ENCODE assay signal across 8 cellular contexts in the genomic region with DNA sequence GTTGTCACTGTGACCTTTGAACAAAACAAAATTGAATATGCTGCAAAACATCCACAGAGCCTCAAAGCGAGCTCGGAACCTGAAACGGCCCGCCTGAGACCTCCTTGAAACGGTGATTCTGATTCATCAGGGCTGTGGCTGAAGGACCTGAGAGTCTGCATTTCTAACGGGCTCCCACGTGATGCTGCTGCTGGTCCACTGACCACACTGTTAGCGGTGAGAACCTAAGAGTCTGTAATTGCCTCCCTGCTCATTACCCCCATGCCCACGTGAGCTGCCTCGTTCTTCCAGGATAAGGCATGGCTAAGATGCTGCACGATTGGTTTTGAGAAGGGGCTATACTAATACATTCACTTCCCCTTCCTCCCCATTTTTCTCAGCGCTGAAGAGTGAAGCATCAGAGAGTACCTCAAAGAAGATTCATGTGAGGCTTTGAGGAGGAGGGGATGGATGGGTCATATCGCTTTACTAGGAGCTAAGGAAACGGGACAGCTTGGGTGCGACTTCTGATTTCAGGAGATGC. TPM values are rescaled to one million over a fixed set of nuclear protein-coding genes. Genes with fewer than 3 reads are reported as not detected.
DNase-seq lines count a peak whose midpoint lies in the region; ATAC-seq lines count a peak whose summit lies in the region.

No MANE protein-coding gene starts in this region.

- peaks cover 19% of the 10 kb centered on the region for H3K27me3 ChIP-seq in ACC112 (ENCODE audit: insufficient read depth, low read length)
- H3K27me3 ChIP-seq in mucosa of rectum (ENCODE audit: control insufficient read depth in 2 of 2, insufficient read depth in 2 of 2, low read length in 2 of 2): no peaks in the 10 kb centered on the region

- H3K9me3 Mint-ChIP-seq in activated T-helper 2 cell treated with anti-CD3 and anti-CD28 coated beads, Interferon-gamma antibody, Interleukin-2, Interleukin-4, amounts not matched to agents 10 μg/mL and 5 μg/mL and 100 μg/mL, durations not matched to agents 14 hours and 24 hours and 36 hours: no peaks in the 10 kb centered on the region

- DNase-seq in activated T-helper 2 cell treated with anti-CD3 and anti-CD28 coated beads, Interferon-gamma antibody, Interleukin-2, Interleukin-4, amounts not matched to agents 10 μg/mL and 5 μg/mL and 100 μg/mL, durations not matched to agents 14 hours and 24 hours and 36 hours (ENCODE audit: low spot score): no peak
- DNase-seq in left lobe of liver (ENCODE audit: low spot score) (no peak), NCI-H146 (lab: John Stamatoyannopoulos, UW) (no peak)

- peak overlapping the region in 1 of 2 donors; percentile 34 for H3K9ac ChIP-seq in mucosa of rectum (ENCODE audit: low read depth in 1 of 2, low read length in 2 of 2)

- H3K4me3 Mint-ChIP-seq in activated T-helper 2 cell treated with anti-CD3 and anti-CD28 coated beads, Interferon-gamma antibody, Interleukin-2, Interleukin-4, amounts not matched to agents 10 μg/mL and 5 μg/mL and 100 μg/mL, durations not matched to agents 14 hours and 24 hours and 36 hours (ENCODE audit: low read depth): peak overlapping the region; percentile 11

- peak overlapping the region; percentile 58 for H3K4me3 ChIP-seq in ACC112 (ENCODE audit: low read depth, low read length)
- peak overlapping the region; percentile 22 to 70 for H3K4me3 ChIP-seq in mucosa of rectum (ENCODE audit: low read length in 2 of 2)

- no peak overlapping the region for H3K27ac ChIP-seq in ACC112 (ENCODE audit: low read depth, low read length)
- peak overlapping the region in 1 of 2 donors; percentile 69 for H3K27ac ChIP-seq in mucosa of rectum (ENCODE audit: low read depth in 2 of 2, low read length in 2 of 2)

- no peaks in the 10 kb centered on the region for H3K36me3 Mint-ChIP-seq in activated T-helper 2 cell treated with anti-CD3 and anti-CD28 coated beads, Interferon-gamma antibody, Interleukin-2, Interleukin-4, amounts not matched to agents 10 μg/mL and 5 μg/mL and 100 μg/mL, durations not matched to agents 14 hours and 24 hours and 36 hours (ENCODE audit: low read depth)

- H3K27ac Mint-ChIP-seq in activated T-helper 2 cell treated with anti-CD3 and anti-CD28 coated beads, Interferon-gamma antibody, Interleukin-2, Interleukin-4, amounts not matched to agents 10 μg/mL and 5 μg/mL and 100 μg/mL, durations not matched to agents 14 hours and 24 hours and 36 hours: no peak overlapping the region

- no peak overlapping the region for H2AFZ ChIP-seq in ACC112 (ENCODE audit: low read length, unreplicated experiment)

- H3K4me1 Mint-ChIP-seq in activated T-helper 2 cell treated with anti-CD3 and anti-CD28 coated beads, Interferon-gamma antibody, Interleukin-2, Interleukin-4, amounts not matched to agents 10 μg/mL and 5 μg/mL and 100 μg/mL, durations not matched to agents 14 hours and 24 hours and 36 hours (ENCODE audit: low read depth): peaks cover 13% of the 10 kb centered on the region

- ATAC-seq in GM21515 (IDR thresholded peaks at IDR 0.05; ENCODE audit: unreplicated experiment) (peak; percentile 6), HG02938 (IDR thresholded peaks at IDR 0.05; ENCODE audit: unreplicated experiment) (no peak), left lobe of liver (no peak), GM18520 (IDR thresholded peaks at IDR 0.05; ENCODE audit: unreplicated experiment) (no peak)

- peaks cover 45% of the 10 kb centered on the region for H3K27me3 Mint-ChIP-seq in activated T-helper 2 cell treated with anti-CD3 and anti-CD28 coated beads, Interferon-gamma antibody, Interleukin-2, Interleukin-4, amounts not matched to agents 10 μg/mL and 5 μg/mL and 100 μg/mL, durations not matched to agents 14 hours and 24 hours and 36 hours (ENCODE audit: low read depth)

- intact Hi-C loops in activated T-helper 2 cell treated with anti-CD3 and anti-CD28 coated beads, Interferon-gamma antibody, Interleukin-2, Interleukin-4, amounts not matched to agents 10 μg/mL and 5 μg/mL and 100 μg/mL, durations not matched to agents 14 hours and 24 hours and 36 hours (cut with micrococcal nuclease): loop anchor here (1.0 to 10.0 kb wide), 2 partner anchors 111 to 541 kb away; no protein-coding TSS in a partner anchor

- no peaks in the 10 kb centered on the region for H3K9me3 ChIP-seq in mucosa of rectum (ENCODE audit: control insufficient read depth in 2 of 2, low read length in 2 of 2)

- H3K36me3 ChIP-seq in ACC112 (ENCODE audit: insufficient read depth, low read length): no peaks in the 10 kb centered on the region
- H3K36me3 ChIP-seq in mucosa of rectum (ENCODE audit: control insufficient read depth in 2 of 2, insufficient read depth in 2 of 2, low read length in 2 of 2): no peaks in the 10 kb centered on the region

- H3K79me2 ChIP-seq in ACC112 (ENCODE audit: control insufficient read depth, insufficient read depth, low read length, unreplicated experiment): no peaks in the 10 kb centered on the region

- H3K4me1 ChIP-seq in ACC112 (ENCODE audit: control insufficient read depth, insufficient read depth, low read length, unreplicated experiment) (peaks cover 26% of the 10 kb centered on the region), mucosa of rectum (ENCODE audit: control insufficient read depth in 2 of 2, insufficient read depth in 2 of 2, low read length in 2 of 2) (peaks cover 13 to 17% of the 10 kb centered on the region in 2 donors)

RNA-seq across cellular contexts. Expression of a gene that starts 9.7 kb away (rescaled TPM):
- total RNA-seq in activated T-helper 2 cell treated with anti-CD3 and anti-CD28 coated beads, Interferon-gamma antibody, Interleukin-2, Interleukin-4, amounts not matched to agents 10 μg/mL and 5 μg/mL and 100 μg/mL, durations not matched to agents 14 hours and 24 hours and 36 hours: 0.34 and 0.41 TPM in 2 replicates
- total RNA-seq in left lobe of liver: 1.1 TPM
